In the genomic region with DNA sequence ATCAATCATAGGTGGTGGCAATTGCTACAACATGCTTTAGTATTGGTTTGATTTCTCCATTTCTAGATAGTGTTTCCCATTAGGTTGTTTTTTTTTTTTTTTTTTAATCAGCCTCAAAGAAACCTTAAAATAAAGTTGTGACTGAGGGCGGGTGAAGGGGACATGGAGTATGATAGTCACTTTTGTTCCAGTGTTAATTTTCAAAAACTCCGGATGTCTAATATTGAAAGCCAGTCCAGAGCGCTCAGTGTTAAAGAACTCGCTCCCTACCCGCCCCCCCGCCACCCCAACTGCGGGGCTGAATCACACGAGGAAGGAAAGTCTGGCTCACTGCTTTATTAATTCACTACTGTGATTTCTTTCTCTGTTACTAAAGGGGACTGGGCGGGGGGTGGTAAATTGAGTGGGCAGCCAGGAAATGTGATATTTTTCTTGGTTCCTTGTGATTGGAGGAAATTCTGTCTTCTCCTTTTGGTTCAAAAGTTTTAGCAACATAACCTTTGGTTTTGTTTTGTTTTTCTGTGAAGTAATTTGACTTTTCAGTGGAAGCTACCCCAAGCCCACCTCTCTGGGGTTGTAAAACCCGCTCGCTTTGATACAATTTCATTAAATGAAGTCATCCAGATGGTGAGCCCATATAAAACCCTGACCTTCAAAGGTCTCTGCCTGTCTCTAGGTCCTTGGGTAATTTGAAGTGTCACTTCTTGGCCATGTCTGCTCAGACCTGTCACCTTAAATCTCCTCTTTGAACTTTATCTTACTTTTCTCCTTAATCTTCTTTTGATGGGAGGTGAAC, we compare ENCODE assay signal across 8 cellular contexts. TPM values are rescaled to one million over a fixed set of nuclear protein-coding genes. Genes with fewer than 3 reads are reported as not detected.
DNase-seq lines count a peak whose midpoint lies in the region; TF ChIP-seq lines count a peak whose summit lies in the region.

No MANE protein-coding gene starts in this region.

- TF ChIP-seq CTCF in astrocyte of the spinal cord (IDR thresholded peaks at IDR 0.05; ENCODE audit: low read depth, low read length) = no peak

- no peak overlapping the region for H3K27ac ChIP-seq in substantia nigra (ENCODE audit: low read depth, low read length, poor library complexity, severe bottlenecking)

- H3K4me3 ChIP-seq in astrocyte of the spinal cord (ENCODE audit: low read depth, low read length) = no peak overlapping the region

- in situ Hi-C loops in astrocyte of the spinal cord (cut with HindIII; ENCODE audit: low sequenced_read_pairs) = no loop called here

- DNase-seq in ELR (ENCODE audit: low read depth) = peak; percentile 57
- peak; percentile 10 for DNase-seq in GOT3 (lab: John Stamatoyannopoulos, UW)
- peak; percentile 53 for DNase-seq in RPMI7951 (ENCODE audit: low read depth)
- DNase-seq in astrocyte of the spinal cord (ENCODE audit: low read depth, low spot score) = peak; percentile 26
- DNase-seq in stimulated activated CD4-positive, alpha-beta T cell treated with anti-CD3 and anti-CD28 coated beads, Interleukin-2, amount 100 ng/mL, for 48 hours = peak; percentile 71 to 72
- no peak for DNase-seq in pons (ENCODE audit: low spot score)
- no peak for DNase-seq in substantia nigra (lab: John Stamatoyannopoulos, UW)
- DNase-seq in NCI-H1694 treated with DMSO at 0.1 percent for 48 hours (lab: John Stamatoyannopoulos, UW) = no peak

RNA-seq across cellular contexts. Expression of a gene that starts 38.0 kb away (rescaled TPM):
- 4.9 and 5.4 TPM in 2 replicates for total RNA-seq in RPMI7951 (2014; rRNA removed; shearing (Covaris generic))

Comparison
In these comparisons a context has a peak if more than half of its experiments do, and no peak if none do; other contexts are left out.
1. DNase-seq: peak in ELR (single experiment), GOT3 (single experiment), RPMI7951 (single experiment), astrocyte of the spinal cord (single experiment) and stimulated activated CD4-positive, alpha-beta T cell treated with anti-CD3 and anti-CD28 coated beads, Interleukin-2, amount 100 ng/mL, for 48 hours (2 of 2); none in pons (single experiment), substantia nigra (0 of 49) and NCI-H1694 treated with DMSO at 0.1 percent for 48 hours (single experiment).